In genomic region chr16:2149630-2150417, GRCh38 we compare ENCODE assay signal across 1 cellular context.
TF ChIP-seq lines count a peak whose summit lies in the region.

No MANE protein-coding gene starts in this region.

TF ChIP-seq in HepG2, 621 proteins besides CTCF, POLR2A, EP300 and RAD21 (continued from another document and continues in another):
- no peak for TF ChIP-seq ZBTB40 (IDR thresholded peaks at IDR 0.05)
- TF ChIP-seq ZBTB40 (CRISPR knock-in tag; IDR thresholded peaks at IDR 0.05): 0 out of 2 replicates have a peak, but pooled peaks have one; percentile 20
- TF ChIP-seq, protein P1, sequence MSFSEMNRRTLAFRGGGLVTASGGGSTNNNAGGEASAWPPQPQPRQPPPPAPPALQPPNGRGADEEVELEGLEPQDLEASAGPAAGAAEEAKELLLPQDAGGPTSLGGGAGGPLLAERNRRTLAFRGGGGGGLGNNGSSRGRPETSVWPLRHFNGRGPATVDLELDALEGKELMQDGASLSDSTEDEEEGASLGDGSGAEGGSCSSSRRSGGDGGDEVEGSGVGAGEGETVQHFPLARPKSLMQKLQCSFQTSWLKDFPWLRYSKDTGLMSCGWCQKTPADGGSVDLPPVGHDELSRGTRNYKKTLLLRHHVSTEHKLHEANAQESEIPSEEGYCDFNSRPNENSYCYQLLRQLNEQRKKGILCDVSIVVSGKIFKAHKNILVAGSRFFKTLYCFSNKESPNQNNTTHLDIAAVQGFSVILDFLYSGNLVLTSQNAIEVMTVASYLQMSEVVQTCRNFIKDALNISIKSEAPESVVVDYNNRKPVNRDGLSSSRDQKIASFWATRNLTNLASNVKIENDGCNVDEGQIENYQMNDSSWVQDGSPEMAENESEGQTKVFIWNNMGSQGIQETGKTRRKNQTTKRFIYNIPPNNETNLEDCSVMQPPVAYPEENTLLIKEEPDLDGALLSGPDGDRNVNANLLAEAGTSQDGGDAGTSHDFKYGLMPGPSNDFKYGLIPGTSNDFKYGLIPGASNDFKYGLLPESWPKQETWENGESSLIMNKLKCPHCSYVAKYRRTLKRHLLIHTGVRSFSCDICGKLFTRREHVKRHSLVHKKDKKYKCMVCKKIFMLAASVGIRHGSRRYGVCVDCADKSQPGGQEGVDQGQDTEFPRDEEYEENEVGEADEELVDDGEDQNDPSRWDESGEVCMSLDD (CRISPR knock-in tag; IDR thresholded peaks at IDR 0.05; ENCODE audit: borderline replicate concordance): 0 out of 2 replicates have a peak, but pooled peaks have one; percentile 23
- peak; percentile 56 for TF ChIP-seq SRSF1 (optimal IDR thresholded peaks at IDR 0.05; ENCODE audit: low read depth, low read length)
- no peak for TF ChIP-seq MAZ (IDR thresholded peaks at IDR 0.05; ENCODE audit: borderline replicate concordance, low read depth, low read length)
- TF ChIP-seq MAZ (CRISPR knock-in tag; IDR thresholded peaks at IDR 0.05; ENCODE audit: low read depth): 0 out of 2 replicates have a peak, but pooled peaks have one; percentile 23
- TF ChIP-seq HDAC1 (CRISPR knock-in tag; IDR thresholded peaks at IDR 0.05): no peak
- no peak for TF ChIP-seq ZC3H13 (CRISPR knock-in tag; IDR thresholded peaks at IDR 0.05)
- TF ChIP-seq FOXP4 (CRISPR knock-in tag; IDR thresholded peaks at IDR 0.05): no peak
- TF ChIP-seq ZNF615 (CRISPR knock-in tag; IDR thresholded peaks at IDR 0.05; ENCODE audit: borderline replicate concordance): no peak
- TF ChIP-seq, protein P2, sequence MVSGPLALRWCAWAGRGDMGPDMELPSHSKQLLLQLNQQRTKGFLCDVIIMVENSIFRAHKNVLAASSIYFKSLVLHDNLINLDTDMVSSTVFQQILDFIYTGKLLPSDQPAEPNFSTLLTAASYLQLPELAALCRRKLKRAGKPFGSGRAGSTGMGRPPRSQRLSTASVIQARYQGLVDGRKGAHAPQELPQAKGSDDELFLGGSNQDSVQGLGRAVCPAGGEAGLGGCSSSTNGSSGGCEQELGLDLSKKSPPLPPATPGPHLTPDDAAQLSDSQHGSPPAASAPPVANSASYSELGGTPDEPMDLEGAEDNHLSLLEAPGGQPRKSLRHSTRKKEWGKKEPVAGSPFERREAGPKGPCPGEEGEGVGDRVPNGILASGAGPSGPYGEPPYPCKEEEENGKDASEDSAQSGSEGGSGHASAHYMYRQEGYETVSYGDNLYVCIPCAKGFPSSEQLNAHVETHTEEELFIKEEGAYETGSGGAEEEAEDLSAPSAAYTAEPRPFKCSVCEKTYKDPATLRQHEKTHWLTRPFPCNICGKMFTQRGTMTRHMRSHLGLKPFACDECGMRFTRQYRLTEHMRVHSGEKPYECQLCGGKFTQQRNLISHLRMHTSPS (CRISPR knock-in tag; IDR thresholded peaks at IDR 0.05; ENCODE audit: low read depth): peak; percentile 38
- no peak for TF ChIP-seq ZBTB49 (CRISPR knock-in tag; IDR thresholded peaks at IDR 0.05; ENCODE audit: borderline replicate concordance)
- peak; percentile 91 for TF ChIP-seq KDM2A (CRISPR knock-in tag; IDR thresholded peaks at IDR 0.05; ENCODE audit: borderline replicate concordance, low read depth)
- TF ChIP-seq ZNF468 (CRISPR knock-in tag; IDR thresholded peaks at IDR 0.05): peak; percentile 39; the same call in 1 of the 2 replicates
- TF ChIP-seq, protein P3, sequence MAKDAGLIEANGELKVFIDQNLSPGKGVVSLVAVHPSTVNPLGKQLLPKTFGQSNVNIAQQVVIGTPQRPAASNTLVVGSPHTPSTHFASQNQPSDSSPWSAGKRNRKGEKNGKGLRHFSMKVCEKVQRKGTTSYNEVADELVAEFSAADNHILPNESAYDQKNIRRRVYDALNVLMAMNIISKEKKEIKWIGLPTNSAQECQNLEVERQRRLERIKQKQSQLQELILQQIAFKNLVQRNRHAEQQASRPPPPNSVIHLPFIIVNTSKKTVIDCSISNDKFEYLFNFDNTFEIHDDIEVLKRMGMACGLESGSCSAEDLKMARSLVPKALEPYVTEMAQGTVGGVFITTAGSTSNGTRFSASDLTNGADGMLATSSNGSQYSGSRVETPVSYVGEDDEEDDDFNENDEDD (CRISPR knock-in tag; IDR thresholded peaks at IDR 0.05; ENCODE audit: borderline replicate concordance): peak; percentile 45; the same call in 1 of the 2 replicates
- peak; percentile 39 for TF ChIP-seq RBM39 (IDR thresholded peaks at IDR 0.05; ENCODE audit: low read depth, low read length, poor library complexity, severe bottlenecking)
- TF ChIP-seq ZNF770 (CRISPR knock-in tag; IDR thresholded peaks at IDR 0.05): 0 out of 2 replicates have a peak, but pooled peaks have one; percentile 30
- no peak for TF ChIP-seq SP140L (CRISPR knock-in tag; IDR thresholded peaks at IDR 0.05; ENCODE audit: borderline replicate concordance)
- no peak for TF ChIP-seq NCOA1 (CRISPR knock-in tag; IDR thresholded peaks at IDR 0.05)
- peak; percentile 84 for TF ChIP-seq NR2C2 (CRISPR knock-in tag; IDR thresholded peaks at IDR 0.05; ENCODE audit: borderline replicate concordance)
- peak; percentile 37 for TF ChIP-seq PTBP1 (IDR thresholded peaks at IDR 0.05; ENCODE audit: low read depth, low read length, poor library complexity, severe bottlenecking)
- no peak for TF ChIP-seq ZNF441 (CRISPR knock-in tag; IDR thresholded peaks at IDR 0.05; ENCODE audit: borderline replicate concordance)
- TF ChIP-seq, protein P4, sequence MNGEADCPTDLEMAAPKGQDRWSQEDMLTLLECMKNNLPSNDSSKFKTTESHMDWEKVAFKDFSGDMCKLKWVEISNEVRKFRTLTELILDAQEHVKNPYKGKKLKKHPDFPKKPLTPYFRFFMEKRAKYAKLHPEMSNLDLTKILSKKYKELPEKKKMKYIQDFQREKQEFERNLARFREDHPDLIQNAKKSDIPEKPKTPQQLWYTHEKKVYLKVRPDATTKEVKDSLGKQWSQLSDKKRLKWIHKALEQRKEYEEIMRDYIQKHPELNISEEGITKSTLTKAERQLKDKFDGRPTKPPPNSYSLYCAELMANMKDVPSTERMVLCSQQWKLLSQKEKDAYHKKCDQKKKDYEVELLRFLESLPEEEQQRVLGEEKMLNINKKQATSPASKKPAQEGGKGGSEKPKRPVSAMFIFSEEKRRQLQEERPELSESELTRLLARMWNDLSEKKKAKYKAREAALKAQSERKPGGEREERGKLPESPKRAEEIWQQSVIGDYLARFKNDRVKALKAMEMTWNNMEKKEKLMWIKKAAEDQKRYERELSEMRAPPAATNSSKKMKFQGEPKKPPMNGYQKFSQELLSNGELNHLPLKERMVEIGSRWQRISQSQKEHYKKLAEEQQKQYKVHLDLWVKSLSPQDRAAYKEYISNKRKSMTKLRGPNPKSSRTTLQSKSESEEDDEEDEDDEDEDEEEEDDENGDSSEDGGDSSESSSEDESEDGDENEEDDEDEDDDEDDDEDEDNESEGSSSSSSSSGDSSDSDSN (CRISPR knock-in tag; IDR thresholded peaks at IDR 0.05): peak; percentile 65
- TF ChIP-seq, protein P5, sequence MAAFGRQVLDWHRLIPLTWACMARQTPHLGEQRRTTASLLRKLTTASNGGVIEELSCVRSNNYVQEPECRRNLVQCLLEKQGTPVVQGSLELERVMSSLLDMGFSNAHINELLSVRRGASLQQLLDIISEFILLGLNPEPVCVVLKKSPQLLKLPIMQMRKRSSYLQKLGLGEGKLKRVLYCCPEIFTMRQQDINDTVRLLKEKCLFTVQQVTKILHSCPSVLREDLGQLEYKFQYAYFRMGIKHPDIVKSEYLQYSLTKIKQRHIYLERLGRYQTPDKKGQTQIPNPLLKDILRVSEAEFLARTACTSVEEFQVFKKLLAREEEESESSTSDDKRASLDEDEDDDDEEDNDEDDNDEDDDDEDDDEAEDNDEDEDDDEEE (CRISPR knock-in tag; IDR thresholded peaks at IDR 0.05): 0 out of 2 replicates have a peak, but pooled peaks have one; percentile 61
- peak; percentile 98 for TF ChIP-seq AGO2 (optimal IDR thresholded peaks at IDR 0.05; ENCODE audit: low read depth, low read length)
- no peak for TF ChIP-seq FOXM1 (CRISPR knock-in tag; IDR thresholded peaks at IDR 0.05)
